ENCODE assay signal across 24 cellular contexts in the genomic region with DNA sequence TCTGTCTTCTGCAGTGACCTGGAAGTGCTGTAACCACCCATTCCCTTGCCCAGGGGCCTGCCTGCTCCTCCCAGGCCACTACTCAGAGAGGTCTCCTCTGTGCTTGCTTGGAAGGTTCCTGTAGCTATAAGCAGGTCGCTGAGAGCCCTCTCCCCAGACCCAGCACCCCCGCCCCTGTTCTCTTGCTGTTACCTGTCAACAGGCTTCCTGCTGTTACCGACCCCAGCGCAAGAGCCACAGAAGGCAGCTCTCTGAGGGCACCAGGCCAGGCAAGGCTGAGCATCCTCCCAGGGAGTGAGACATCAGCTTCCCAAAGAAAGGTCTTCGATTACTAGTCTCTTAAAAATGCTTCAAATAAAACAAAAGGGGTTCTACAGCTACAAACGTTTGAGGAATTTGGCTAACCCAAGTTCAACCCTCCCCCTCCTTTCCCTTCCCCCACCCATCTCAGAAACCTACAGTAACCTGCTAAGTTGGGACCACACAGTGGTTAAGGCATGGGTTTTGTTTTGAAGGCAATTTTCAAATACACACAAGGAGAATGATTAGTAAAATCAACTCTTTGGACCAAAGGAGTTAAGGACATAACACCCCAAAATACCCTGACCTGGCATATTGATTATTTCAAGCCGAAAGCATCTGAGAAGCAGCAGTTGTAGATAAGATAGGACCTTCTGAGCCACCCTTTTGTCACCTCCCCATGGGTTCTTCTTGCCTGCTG.
DNase-seq lines count a peak whose midpoint lies in the region; ATAC-seq and TF ChIP-seq lines count a peak whose summit lies in the region.
"Had no signal": no experiment of that assay in that cellular context is flagged by ENCODE, and none has a peak within 500 bp of the region (broad histone marks: within the 10 kb centered on the region; RNA-seq: fewer than 3 reads in every experiment).

No MANE protein-coding gene starts in this region.

- H3K27me3 ChIP-seq in SK-N-SH (ENCODE audit: insufficient read depth), result no peaks in the 10 kb centered on the region
- no peaks in the 10 kb centered on the region for H3K27me3 ChIP-seq in Panc1 (ENCODE audit: control insufficient read depth, insufficient read depth, low read length)
- no peaks in the 10 kb centered on the region for H3K27me3 ChIP-seq in iPS DF 6.9 (ENCODE audit: control insufficient read depth, insufficient read depth, low read length)
- H3K27me3 ChIP-seq: dorsolateral prefrontal cortex, esophagus muscularis mucosa had no signal

- no peaks in the 10 kb centered on the region for H3K36me3 Mint-ChIP-seq in stimulated activated memory B cell treated with anti-CD40 and anti-IgM and Interleukin-4, amounts not matched to agents 10 μg/mL and 1 μg/mL and 100 μg/mL, for 72 hours
- H3K36me3 Mint-ChIP-seq: IgD-negative memory B cell, memory B cell, natural killer cell had no signal

- no peaks in the 10 kb centered on the region for H3K36me3 ChIP-seq in SK-N-SH (replicated peaks in 1 of 2; ENCODE audit: control insufficient read depth in 1 of 2, insufficient read depth in 2 of 2, low read length in 1 of 2)
- H3K36me3 ChIP-seq in Panc1 (ENCODE audit: control insufficient read depth, insufficient read depth, low read length), result no peaks in the 10 kb centered on the region
- no peaks in the 10 kb centered on the region for H3K36me3 ChIP-seq in iPS DF 6.9 (ENCODE audit: control insufficient read depth, insufficient read depth, low read length)
- no peaks in the 10 kb centered on the region for H3K36me3 ChIP-seq in OCI-LY7 (ENCODE audit: insufficient read depth, low read length)
- H3K36me3 ChIP-seq: esophagus muscularis mucosa, transverse colon had no signal

- H3K4me1 ChIP-seq in SK-N-SH (ENCODE audit: control insufficient read depth in 1 of 2, insufficient read depth in 2 of 2, low read depth in 1 of 2, low read length in 1 of 2) (peaks cover 0 to 19% of the 10 kb centered on the region in 2 experiments; a peak in 1 of 4 replicates), Panc1 (ENCODE audit: control insufficient read depth, insufficient read depth, low read length) (peaks cover 55% of the 10 kb centered on the region), iPS DF 6.9 (ENCODE audit: control insufficient read depth, insufficient read depth, low read length) (peaks cover 14% of the 10 kb centered on the region), OCI-LY7 (ENCODE audit: insufficient read depth, low read length, poor library complexity, severe bottlenecking) (peaks cover 2% of the 10 kb centered on the region)
- H3K4me1 ChIP-seq: transverse colon had no signal

- H3K9me3 Mint-ChIP-seq in stimulated activated memory B cell treated with anti-CD40 and anti-IgM and Interleukin-4, amounts not matched to agents 10 μg/mL and 1 μg/mL and 100 μg/mL, for 72 hours, result no peaks in the 10 kb centered on the region
- H3K9me3 Mint-ChIP-seq: activated B cell treated with CpG ODN at 0.5 μM for 24 hours; activated T-helper 1 cell treated with anti-CD3 and anti-CD28 coated beads, Interleukin-12 subunit alpha, Interleukin-12 subunit beta, Interleukin-2, Interleukin-4 antibody, amounts not matched to agents 30 ng/mL and 10 ng/mL and 1 ng/mL, durations not matched to agents 14 hours and 24 hours and 36 hours; IgD-negative memory B cell; natural killer cell had no signal

- TF ChIP-seq EP300 in SK-N-SH (IDR thresholded peaks at IDR 0.05; ENCODE audit: borderline replicate concordance in 1 of 2, low read depth in 1 of 2, low read length in 1 of 2), result no peak

- POLR2A ChIA-PET in SK-N-SH (lab: Yijun Ruan, JAX), result no interaction called here
- POLR2A ChIA-PET in Panc1 (lab: Charles Lee), result no interaction called here
- POLR2A ChIA-PET in OCI-LY7 (lab: Charles Lee), result interaction anchor here (1.4 kb wide), 1 partner anchor 11 kb away, joined by 4 read pairs; no protein-coding TSS in a partner anchor

- no peak overlapping the region for H3K4me3 Mint-ChIP-seq in stimulated activated memory B cell treated with anti-CD40 and anti-IgM and Interleukin-4, amounts not matched to agents 10 μg/mL and 1 μg/mL and 100 μg/mL, for 72 hours
- H3K4me3 Mint-ChIP-seq: activated B cell treated with CpG ODN at 0.5 μM for 24 hours; activated T-helper 1 cell treated with anti-CD3 and anti-CD28 coated beads, Interleukin-12 subunit alpha, Interleukin-12 subunit beta, Interleukin-2, Interleukin-4 antibody, amounts not matched to agents 30 ng/mL and 10 ng/mL and 1 ng/mL, durations not matched to agents 14 hours and 24 hours and 36 hours; IgD-negative memory B cell; memory B cell; natural killer cell had no signal

- no peak overlapping the region for H3K9ac ChIP-seq in SK-N-SH

- in situ Hi-C loops in Panc1 (cut with HindIII; ENCODE audit: low pct_unique_long_range_greater_than_20kb, low sequenced_read_pairs), result no loop called here

- CTCF ChIA-PET in SK-N-SH (lab: Yijun Ruan, JAX) (interaction anchor here (1.1 to 2.2 kb wide), 3 partner anchors 10 to 83 kb away, joined by 3 to 5 read pairs (median 4); no protein-coding TSS in a partner anchor), Panc1 (lab: Charles Lee) (interaction anchor here (0.6 to 0.7 kb wide), 2 partner anchors 26 to 57 kb away, joined by 3 read pairs; no protein-coding TSS in a partner anchor), OCI-LY7 (lab: Charles Lee; ENCODE audit: unreplicated experiment) (no interaction called here)

- H3K27ac Mint-ChIP-seq in stimulated activated memory B cell treated with anti-CD40 and anti-IgM and Interleukin-4, amounts not matched to agents 10 μg/mL and 1 μg/mL and 100 μg/mL, for 72 hours, result no peak overlapping the region
- H3K27ac Mint-ChIP-seq: activated B cell treated with CpG ODN at 0.5 μM for 24 hours; activated T-helper 1 cell treated with anti-CD3 and anti-CD28 coated beads, Interleukin-12 subunit alpha, Interleukin-12 subunit beta, Interleukin-2, Interleukin-4 antibody, amounts not matched to agents 30 ng/mL and 10 ng/mL and 1 ng/mL, durations not matched to agents 14 hours and 24 hours and 36 hours; IgD-negative memory B cell; memory B cell; natural killer cell had no signal

- TF ChIP-seq CTCF in SK-N-SH (IDR thresholded peaks at IDR 0.05), result no peak
- no peak for TF ChIP-seq CTCF in Panc1 (IDR thresholded peaks at IDR 0.05)
- no peak for TF ChIP-seq CTCF in OCI-LY7 (conservative IDR thresholded peaks at IDR 0.05; ENCODE audit: low read length)

- BruUV-seq in Panc1 (replicated peaks; lab: Mats Ljungman, UMichigan) (no TSS peak), OCI-LY7 (replicated peaks; lab: Mats Ljungman, UMichigan) (no TSS peak)

- ATAC-seq in SK-N-SH treated with all-trans-retinoic acid at 6 μM for 48 hours (no peak), Panc1 (peak; percentile 45)
- peak; percentile 28 for ATAC-seq in stimulated activated memory B cell treated with anti-CD40 and anti-IgM and Interleukin-4, amounts not matched to agents 10 μg/mL and 1 μg/mL and 100 μg/mL, for 72 hours
- ATAC-seq: natural killer cell, psoas muscle had no signal

- DNase-seq in SK-N-SH, result no peak
- DNase-seq in Panc1 (ENCODE audit: low read depth, low spot score), result no peak
- no peak for DNase-seq in iPS DF 6.9 (ENCODE audit: low read depth, low spot score)
- no peak for DNase-seq in LoVo (ENCODE audit: low spot score)
- DNase-seq in OCI-LY7 (ENCODE audit: low spot score), result no peak
- DNase-seq in posterior cingulate gyrus, result no peak
- DNase-seq: activated B cell treated with CpG ODN at 0.5 μM for 24 hours; activated CD8-positive, alpha-beta memory T cell treated with anti-CD3 and anti-CD28 coated beads for 24 hours; dorsolateral prefrontal cortex; glutamatergic neuron; kidney; natural killer cell; NCI-H1105; psoas muscle; stimulated activated naive CD4-positive, alpha-beta T cell treated with Interleukin-2 at 50 U/mL for 16 hours; transverse colon had no signal

- H3K27ac ChIP-seq in SK-N-SH (ENCODE audit: low read depth in 2 of 2, low read length in 1 of 2) (no peak overlapping the region), Panc1 (ENCODE audit: low read length) (peak overlapping the region; percentile 98), iPS DF 6.9 (ENCODE audit: low read length) (peak overlapping the region; percentile 76), OCI-LY7 (ENCODE audit: low read depth, low read length, poor library complexity, severe bottlenecking) (no peak overlapping the region)
- H3K27ac ChIP-seq: 22Rv1, C4-2B, dorsolateral prefrontal cortex, esophagus muscularis mucosa, psoas muscle, transverse colon had no signal

- H3K9me2 ChIP-seq in SK-N-SH (no peaks in the 10 kb centered on the region), OCI-LY7 (ENCODE audit: insufficient read depth, low read length) (no peaks in the 10 kb centered on the region)

- H3K27me3 Mint-ChIP-seq in stimulated activated memory B cell treated with anti-CD40 and anti-IgM and Interleukin-4, amounts not matched to agents 10 μg/mL and 1 μg/mL and 100 μg/mL, for 72 hours, result peaks cover 23% of the 10 kb centered on the region

- TF ChIP-seq RAD21 in SK-N-SH (IDR thresholded peaks at IDR 0.05; ENCODE audit: low read length), result no peak

- peaks cover 20% of the 10 kb centered on the region for H3F3A ChIP-seq in SK-N-SH (replicated peaks; ENCODE audit: insufficient read depth)

- intact Hi-C loops in Panc1 (cut with micrococcal nuclease; ENCODE audit: unreplicated experiment) (no loop called here), OCI-LY7 (cut with micrococcal nuclease; ENCODE audit: unreplicated experiment) (no loop called here), posterior cingulate gyrus (cut with DNase I) (no loop called here)

- no peak overlapping the region for H3K4me2 ChIP-seq in SK-N-SH
- H3K4me2 ChIP-seq in OCI-LY7 (ENCODE audit: low read length), result no peak overlapping the region

- peaks cover 2% of the 10 kb centered on the region for H3K4me1 Mint-ChIP-seq in stimulated activated memory B cell treated with anti-CD40 and anti-IgM and Interleukin-4, amounts not matched to agents 10 μg/mL and 1 μg/mL and 100 μg/mL, for 72 hours
- H3K4me1 Mint-ChIP-seq: natural killer cell had no signal

- no peaks in the 10 kb centered on the region for H3K79me2 ChIP-seq in SK-N-SH (ENCODE audit: insufficient read depth)
- H3K79me2 ChIP-seq in OCI-LY7 (ENCODE audit: insufficient read depth, low read depth, low read length), result no peaks in the 10 kb centered on the region

- WGBS in SK-N-SH (ENCODE audit: low lambda C conversion rate), result 69% methylated on average over 7 of the region's 7 CpGs
- WGBS in iPS DF 6.9 (ENCODE audit: insufficient coverage, insufficient read length), result no CpG with 5 or more reads among the region's 7 CpGs

- H3K9me3 ChIP-seq in SK-N-SH (no peaks in the 10 kb centered on the region), Panc1 (ENCODE audit: control insufficient read depth, insufficient read depth, low read depth, low read length) (no peaks in the 10 kb centered on the region), iPS DF 6.9 (ENCODE audit: control insufficient read depth, insufficient read depth, low read length) (no peaks in the 10 kb centered on the region), OCI-LY7 (ENCODE audit: low read length) (no peaks in the 10 kb centered on the region)
- H3K9me3 ChIP-seq: esophagus muscularis mucosa, psoas muscle, transverse colon had no signal

- H3K4me3 ChIP-seq in SK-N-SH (ENCODE audit: low read depth in 2 of 2, low read length in 1 of 2) (no peak overlapping the region), Panc1 (ENCODE audit: low read depth in 2 of 2, low read length in 2 of 2) (no peak overlapping the region), iPS DF 6.9 (ENCODE audit: low read length) (no peak overlapping the region), OCI-LY7 (ENCODE audit: low read depth, low read length, poor library complexity, severe bottlenecking) (no peak overlapping the region)
- H3K4me3 ChIP-seq: dorsolateral prefrontal cortex, esophagus muscularis mucosa, psoas muscle, transverse colon had no signal

- peak overlapping the region; percentile 41; the same call in 1 of the 2 replicates for H2AFZ ChIP-seq in SK-N-SH (ENCODE audit: low read depth)
- no peak overlapping the region for H2AFZ ChIP-seq in OCI-LY7 (ENCODE audit: low read length)

- H4K20me1 ChIP-seq in SK-N-SH (ENCODE audit: insufficient read depth) (no peaks in the 10 kb centered on the region), OCI-LY7 (ENCODE audit: insufficient read depth, low read length) (no peaks in the 10 kb centered on the region)

Comparison
In these comparisons a context has a peak if more than half of its experiments do, and no peak if none do; other contexts are left out.
1. H3K27ac ChIP-seq: peak in Panc1 (single experiment) and iPS DF 6.9 (single experiment); none in SK-N-SH (0 of 2) and OCI-LY7 (single experiment).